In the genomic region with DNA sequence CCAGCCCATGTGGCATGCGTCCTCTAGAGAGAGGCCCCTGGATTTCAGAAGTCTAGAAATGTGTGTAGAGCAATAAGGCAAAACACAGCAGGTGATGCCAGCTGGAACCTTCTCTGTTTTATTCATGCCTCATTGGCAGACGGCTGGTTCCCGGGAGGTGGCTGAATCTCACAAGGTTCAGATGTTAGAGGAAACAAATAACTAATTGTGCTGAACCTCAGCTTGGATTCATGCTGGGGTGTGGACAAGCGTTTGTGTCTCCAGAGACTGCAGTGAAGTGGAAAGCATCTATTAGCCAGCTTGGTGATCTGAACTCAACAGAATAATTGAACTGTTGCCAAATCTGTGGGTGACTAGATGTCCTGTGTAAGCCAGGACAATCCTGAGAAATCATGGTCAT, we compare ENCODE assay signal across 14 cellular contexts.
DNase-seq lines count a peak whose midpoint lies in the region; ATAC-seq and FAIRE-seq lines count a peak whose summit lies in the region.
"Had no signal": no experiment of that assay in that cellular context is flagged by ENCODE, and none has a peak within 500 bp of the region (broad histone marks: within the 10 kb centered on the region; RNA-seq: fewer than 3 reads in every experiment).

No MANE protein-coding gene starts in this region.

- no peak overlapping the region for H3K4me3 Mint-ChIP-seq in stimulated activated effector memory CD8-positive, alpha-beta T cell treated with anti-CD3 and anti-CD28 coated beads, Interleukin-12 subunit alpha, Interleukin-12 subunit beta, amount 100 ng/mL, for 72 hours

- no peaks in the 10 kb centered on the region for H3K27me3 ChIP-seq in MG63
- H3K27me3 ChIP-seq in right cardiac atrium (ENCODE audit: control insufficient read depth, insufficient read depth) = no peaks in the 10 kb centered on the region

- whole genome bisulfite sequencing in right cardiac atrium = 47% methylated on average over 4 of the region's 4 CpGs

- H3K4me1 Mint-ChIP-seq in stimulated activated effector memory CD8-positive, alpha-beta T cell treated with anti-CD3 and anti-CD28 coated beads, Interleukin-12 subunit alpha, Interleukin-12 subunit beta, amount 100 ng/mL, for 72 hours = no peaks in the 10 kb centered on the region

- ATAC-seq in right cardiac atrium = peak; percentile 40 to 44
- no peak for ATAC-seq in GM19328 (IDR thresholded peaks at IDR 0.05; ENCODE audit: unreplicated experiment)
- ATAC-seq in stimulated activated effector memory CD8-positive, alpha-beta T cell treated with anti-CD3 and anti-CD28 coated beads, Interleukin-12 subunit alpha, Interleukin-12 subunit beta, amount 100 ng/mL, for 72 hours = no peak
- ATAC-seq: psoas muscle had no signal

- no peaks in the 10 kb centered on the region for H3K36me3 ChIP-seq in MG63

- H3K9me3 ChIP-seq in MG63 (no peaks in the 10 kb centered on the region), right cardiac atrium (ENCODE audit: control insufficient read depth, low read length) (no peaks in the 10 kb centered on the region)
- H3K9me3 ChIP-seq: psoas muscle had no signal

- no peak overlapping the region for H3K27ac ChIP-seq in right cardiac atrium (ENCODE audit: low read length)
- H3K27ac ChIP-seq: psoas muscle had no signal

- no peak overlapping the region for H3K4me3 ChIP-seq in MG63
- no peak overlapping the region for H3K4me3 ChIP-seq in right cardiac atrium (ENCODE audit: low read length)
- H3K4me3 ChIP-seq: psoas muscle had no signal

- no peak for FAIRE-seq in RCC 7860 (lab: Jason Lieb, UNC)

- intact Hi-C loops in right cardiac atrium (cut with DNase I) = no loop called here

- H3K27ac Mint-ChIP-seq in stimulated activated effector memory CD8-positive, alpha-beta T cell treated with anti-CD3 and anti-CD28 coated beads, Interleukin-12 subunit alpha, Interleukin-12 subunit beta, amount 100 ng/mL, for 72 hours = no peak overlapping the region

- no peaks in the 10 kb centered on the region for H3K36me3 Mint-ChIP-seq in stimulated activated effector memory CD8-positive, alpha-beta T cell treated with anti-CD3 and anti-CD28 coated beads, Interleukin-12 subunit alpha, Interleukin-12 subunit beta, amount 100 ng/mL, for 72 hours

- H3K4me1 ChIP-seq in right cardiac atrium (ENCODE audit: control insufficient read depth, insufficient read depth, low read length) = no peaks in the 10 kb centered on the region
- H3K4me1 ChIP-seq: psoas muscle had no signal

- no peaks in the 10 kb centered on the region for H3K9me3 Mint-ChIP-seq in stimulated activated effector memory CD8-positive, alpha-beta T cell treated with anti-CD3 and anti-CD28 coated beads, Interleukin-12 subunit alpha, Interleukin-12 subunit beta, amount 100 ng/mL, for 72 hours

- peak; percentile 72 for DNase-seq in Ammon's horn (ENCODE audit: low spot score)
- DNase-seq in MG63 = peak; percentile 45
- DNase-seq in NCI-H510A treated with DMSO at 0.1 percent for 48 hours (lab: John Stamatoyannopoulos, UW) = peak; percentile 20
- DNase-seq in right cardiac atrium = peak in 2 of 3 donors; percentile 37 to 67
- no peak for DNase-seq in RCC 7860 (ENCODE audit: low spot score)
- no peak for DNase-seq in HT-29 (ENCODE audit: low spot score)
- DNase-seq in stimulated activated effector memory CD8-positive, alpha-beta T cell treated with anti-CD3 and anti-CD28 coated beads, Interleukin-12 subunit alpha, Interleukin-12 subunit beta, amount 100 ng/mL, for 72 hours (ENCODE audit: low spot score in 2 of 2) = no peak
- DNase-seq: activated CD4-positive, alpha-beta T cell treated with anti-CD3 and anti-CD28 coated beads, Interleukin-2, amount 50 U/mL, for 4 hours; activated gamma-delta T cell; DND-41; NCI-H2227 treated with DMSO at 0.1 percent for 48 hours; stimulated activated CD4-positive, alpha-beta T cell treated with anti-CD3 and anti-CD28 coated beads, Interleukin-2, amount 100 ng/mL, for 24 hours had no signal

Comparison
In these comparisons a context has a peak if more than half of its experiments do, and no peak if none do; other contexts are left out.
1. DNase-seq: peak in Ammon's horn (single experiment), MG63 (single experiment), NCI-H510A treated with DMSO at 0.1 percent for 48 hours (single experiment) and right cardiac atrium (2 of 3); none in RCC 7860 (single experiment), HT-29 (single experiment) and stimulated activated effector memory CD8-positive, alpha-beta T cell treated with anti-CD3 and anti-CD28 coated beads, Interleukin-12 subunit alpha, Interleukin-12 subunit beta, amount 100 ng/mL, for 72 hours (0 of 2).
2. ATAC-seq: peak in right cardiac atrium (2 of 2); none in GM19328 (single experiment) and stimulated activated effector memory CD8-positive, alpha-beta T cell treated with anti-CD3 and anti-CD28 coated beads, Interleukin-12 subunit alpha, Interleukin-12 subunit beta, amount 100 ng/mL, for 72 hours (single experiment).